In the genomic region with DNA sequence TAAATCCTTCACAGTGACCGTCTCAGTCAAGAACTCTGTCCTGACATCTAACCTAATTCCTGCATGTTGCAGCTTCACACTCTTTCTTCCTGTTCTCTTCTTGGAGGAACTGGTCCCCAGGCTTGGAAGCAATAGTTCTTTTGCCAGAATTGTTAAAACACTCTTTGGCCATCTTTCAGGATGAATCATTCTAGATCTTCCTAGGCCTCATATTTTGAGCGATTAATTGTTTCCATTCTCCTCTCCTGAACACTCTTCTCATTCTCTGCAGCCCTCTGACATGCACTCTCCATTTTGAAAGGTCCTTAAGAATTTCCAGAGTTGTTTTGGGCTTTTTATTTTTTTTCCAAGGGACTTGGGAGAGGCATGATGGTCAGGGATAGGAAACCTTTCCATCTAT, we compare ENCODE assay signal across 30 cellular contexts.
DNase-seq lines count a peak whose midpoint lies in the region; ATAC-seq and TF ChIP-seq lines count a peak whose summit lies in the region.
"Had no signal": no experiment of that assay in that cellular context is flagged by ENCODE, and none has a peak within 500 bp of the region (broad histone marks: within the 10 kb centered on the region; RNA-seq: fewer than 3 reads in every experiment).

No MANE protein-coding gene starts in this region.

- ATAC-seq in stimulated activated memory B cell treated with anti-CD40 and anti-IgM and Interleukin-4, amounts not matched to agents 10 μg/mL and 1 μg/mL and 100 μg/mL, for 72 hours: no peak
- ATAC-seq in HG03469 (IDR thresholded peaks at IDR 0.05; ENCODE audit: unreplicated experiment) (no peak), left lobe of liver (no peak)
- ATAC-seq: A549; activated CD8-positive, alpha-beta memory T cell treated with anti-CD3 and anti-CD28 coated beads, Interleukin-2, amount 10 ng/mL, durations not matched to agents 7 days and 5 days; activated T-cell treated with anti-CD3 and anti-CD28 coated beads, Interleukin-2, amount 50 U/mL, for 72 hours; left colon had no signal

- no peak overlapping the region for H4K8ac ChIP-seq in mesenchymal stem cell (ENCODE audit: low read length)

- peaks cover 23% of the 10 kb centered on the region for H3F3A ChIP-seq in GM23248 (ENCODE audit: insufficient read depth)

- no peak overlapping the region for H3K4me3 ChIP-seq in AG09309 (ENCODE audit: control insufficient read depth, low read depth, low read length)
- H3K4me3 ChIP-seq in GM23248: no peak overlapping the region
- no peak overlapping the region for H3K4me3 ChIP-seq in cardiac fibroblast (replicated peaks in 1 of 2; ENCODE audit: low read depth in 2 of 2, low read length in 2 of 2)
- H3K4me3 ChIP-seq in mesenchymal stem cell (ENCODE audit: insufficient read depth in 1 of 2, low read depth in 1 of 2, low read length in 2 of 2): no peak overlapping the region
- H3K4me3 ChIP-seq: A549; BLaER1 treated with 17β-estradiol and CSF1 and Interleukin-3, amounts not matched to agents 10 nM and 100 nM; prostate gland; thyroid gland had no signal

- no peaks in the 10 kb centered on the region for H3K36me3 ChIP-seq in GM23248 (ENCODE audit: low read depth)
- H3K36me3 ChIP-seq in mesenchymal stem cell (ENCODE audit: control insufficient read depth in 1 of 2, insufficient read depth in 2 of 2, low read depth in 1 of 2, low read length in 2 of 2): no peaks in the 10 kb centered on the region
- H3K36me3 ChIP-seq: BLaER1 treated with 17β-estradiol and CSF1 and Interleukin-3, amounts not matched to agents 10 nM and 100 nM; brain microvascular endothelial cell; neutrophil; prostate gland; thyroid gland had no signal

- no peak overlapping the region for H2BK120ac ChIP-seq in mesenchymal stem cell (ENCODE audit: low read depth, low read length)

- no peak overlapping the region for H2BK15ac ChIP-seq in mesenchymal stem cell (ENCODE audit: low read depth, poor library complexity, severe bottlenecking)

- no peak overlapping the region for H4K91ac ChIP-seq in mesenchymal stem cell (ENCODE audit: low read length)

- no peak overlapping the region for H3K27ac Mint-ChIP-seq in stimulated activated memory B cell treated with anti-CD40 and anti-IgM and Interleukin-4, amounts not matched to agents 10 μg/mL and 1 μg/mL and 100 μg/mL, for 72 hours
- H3K27ac Mint-ChIP-seq: activated CD4-positive, alpha-beta T cell treated with anti-CD3 and anti-CD28 coated beads, Interleukin-2, amount 10 ng/mL, durations not matched to agents 7 days and 5 days; activated CD8-positive, alpha-beta memory T cell treated with anti-CD3 and anti-CD28 coated beads, Interleukin-2, amount 10 ng/mL, durations not matched to agents 7 days and 5 days; activated T-cell treated with anti-CD3 and anti-CD28 coated beads, Interleukin-2, amount 50 U/mL, for 72 hours; immature natural killer cell; stimulated activated naive CD8-positive, alpha-beta T cell treated with anti-CD3 and anti-CD28 coated beads, Interleukin-15, Interleukin-2, amounts not matched to agents 100 ng/mL and 50 ng/mL, for 24 hours had no signal

- H3K27me3 ChIP-seq in GM23248 (replicated peaks; ENCODE audit: insufficient read depth) (no peaks in the 10 kb centered on the region), mesenchymal stem cell (ENCODE audit: control insufficient read depth in 1 of 2, insufficient read depth in 1 of 2, low read length in 2 of 2) (no peaks in the 10 kb centered on the region)
- H3K27me3 ChIP-seq: BLaER1 treated with 17β-estradiol and CSF1 and Interleukin-3, amounts not matched to agents 10 nM and 100 nM; brain microvascular endothelial cell; neutrophil; thyroid gland had no signal

- H3K4me1 ChIP-seq in GM23248 (ENCODE audit: insufficient read depth) (peaks cover 12% of the 10 kb centered on the region), mesenchymal stem cell (ENCODE audit: control insufficient read depth, insufficient read depth, low read depth, low read length) (no peaks in the 10 kb centered on the region)
- H3K4me1 ChIP-seq: A549; BLaER1 treated with 17β-estradiol and CSF1 and Interleukin-3, amounts not matched to agents 10 nM and 100 nM; prostate gland; thyroid gland had no signal

- H3K9me3 Mint-ChIP-seq in stimulated activated memory B cell treated with anti-CD40 and anti-IgM and Interleukin-4, amounts not matched to agents 10 μg/mL and 1 μg/mL and 100 μg/mL, for 72 hours: no peaks in the 10 kb centered on the region
- H3K9me3 Mint-ChIP-seq: activated CD4-positive, alpha-beta T cell treated with anti-CD3 and anti-CD28 coated beads, Interleukin-2, amount 10 ng/mL, durations not matched to agents 7 days and 5 days; activated T-cell treated with anti-CD3 and anti-CD28 coated beads, Interleukin-2, amount 50 U/mL, for 72 hours; stimulated activated naive CD8-positive, alpha-beta T cell treated with anti-CD3 and anti-CD28 coated beads, Interleukin-15, Interleukin-2, amounts not matched to agents 100 ng/mL and 50 ng/mL, for 24 hours had no signal

- H3K27ac ChIP-seq in GM23248 (peak overlapping the region; percentile 53), mesenchymal stem cell (ENCODE audit: low read length, poor library complexity, severe bottlenecking) (no peak overlapping the region)
- H3K27ac ChIP-seq: A549; BLaER1 treated with 17β-estradiol and CSF1 and Interleukin-3, amounts not matched to agents 10 nM and 100 nM; brain microvascular endothelial cell; neutrophil; prostate gland; thyroid gland had no signal

- H2BK5ac ChIP-seq in mesenchymal stem cell (ENCODE audit: low read depth, low read length, poor library complexity, severe bottlenecking): no peak overlapping the region

- no peaks in the 10 kb centered on the region for H3K9me2 ChIP-seq in GM23248 (ENCODE audit: insufficient read depth)

- DNase-seq in AG09309 (ENCODE audit: low read depth) (peak; percentile 45), GM23248 (peak; percentile 80), cardiac fibroblast (ENCODE audit: low read depth in 2 of 2) (peak; percentile 7 to 19), mesenchymal stem cell (no peak), GM19240 (ENCODE audit: insufficient read length, low spot score) (no peak), left lobe of liver (ENCODE audit: low spot score) (no peak)
- DNase-seq: activated CD4-positive, alpha-beta T cell treated with anti-CD3 and anti-CD28 coated beads, Interleukin-2, amount 10 ng/mL, durations not matched to agents 7 days and 5 days; activated CD8-positive, alpha-beta memory T cell treated with anti-CD3 and anti-CD28 coated beads, Interleukin-2, amount 10 ng/mL, durations not matched to agents 7 days and 5 days; activated naive CD4-positive, alpha-beta T cell; activated T-cell treated with anti-CD3 and anti-CD28 coated beads, Interleukin-2, amount 50 U/mL, for 72 hours; brain microvascular endothelial cell; DMS53; GDM1; GOT3; hypothalamus; immature natural killer cell; left colon; NCI-H1092 treated with DMSO at 0.1 percent for 48 hours; NCI-H1930; NCI-H524 treated with DMSO at 0.1 percent for 48 hours; SHP77; T1000; thyroid gland had no signal

- H2BK12ac ChIP-seq in mesenchymal stem cell (ENCODE audit: low read length in 2 of 2): no peak overlapping the region

- 0 to 5% methylated on average over 2 of the region's 2 CpGs for WGBS in GM23248 (ENCODE audit: low coverage in 1 of 2, low lambda C conversion rate in 2 of 2, missing lambda C conversion rate in 2 of 2), 2 experiments
- 92% methylated on average over 2 of the region's 2 CpGs for WGBS in mesenchymal stem cell

- no peaks in the 10 kb centered on the region for H3K4me1 Mint-ChIP-seq in stimulated activated memory B cell treated with anti-CD40 and anti-IgM and Interleukin-4, amounts not matched to agents 10 μg/mL and 1 μg/mL and 100 μg/mL, for 72 hours
- H3K4me1 Mint-ChIP-seq: activated CD4-positive, alpha-beta T cell treated with anti-CD3 and anti-CD28 coated beads, Interleukin-2, amount 10 ng/mL, durations not matched to agents 7 days and 5 days; activated CD8-positive, alpha-beta memory T cell treated with anti-CD3 and anti-CD28 coated beads, Interleukin-2, amount 10 ng/mL, durations not matched to agents 7 days and 5 days had no signal

- H3K23ac ChIP-seq in mesenchymal stem cell (ENCODE audit: low read length in 2 of 2): no peak overlapping the region

- no peak overlapping the region for H3K14ac ChIP-seq in mesenchymal stem cell (ENCODE audit: low read length in 2 of 2)

- no peaks in the 10 kb centered on the region for H3K79me2 ChIP-seq in GM23248 (ENCODE audit: insufficient read depth)

- H3K36me3 Mint-ChIP-seq in stimulated activated memory B cell treated with anti-CD40 and anti-IgM and Interleukin-4, amounts not matched to agents 10 μg/mL and 1 μg/mL and 100 μg/mL, for 72 hours: no peaks in the 10 kb centered on the region
- H3K36me3 Mint-ChIP-seq: activated CD8-positive, alpha-beta memory T cell treated with anti-CD3 and anti-CD28 coated beads, Interleukin-2, amount 10 ng/mL, durations not matched to agents 7 days and 5 days had no signal

- H3K9ac ChIP-seq in GM23248: 0 out of 2 replicates have a peak overlapping the region, but pooled peaks have one; percentile 26
- H3K9ac ChIP-seq in mesenchymal stem cell (ENCODE audit: low read length): peak overlapping the region; percentile 41
- H3K9ac ChIP-seq: BLaER1 treated with 17β-estradiol and CSF1 and Interleukin-3, amounts not matched to agents 10 nM and 100 nM had no signal

- no peaks in the 10 kb centered on the region for H3K79me1 ChIP-seq in mesenchymal stem cell (replicated peaks; ENCODE audit: low read length, poor library complexity, severe bottlenecking)

- H2AFZ ChIP-seq in GM23248 (peak overlapping the region; percentile 62), mesenchymal stem cell (ENCODE audit: low read depth, low read length) (no peak overlapping the region)

- no peaks in the 10 kb centered on the region for H3K27me3 Mint-ChIP-seq in stimulated activated memory B cell treated with anti-CD40 and anti-IgM and Interleukin-4, amounts not matched to agents 10 μg/mL and 1 μg/mL and 100 μg/mL, for 72 hours
- H3K27me3 Mint-ChIP-seq: stimulated activated naive CD8-positive, alpha-beta T cell treated with anti-CD3 and anti-CD28 coated beads, Interleukin-15, Interleukin-2, amounts not matched to agents 100 ng/mL and 50 ng/mL, for 24 hours had no signal

- peak overlapping the region; percentile 49 for H3K4me2 ChIP-seq in GM23248 (ENCODE audit: unreplicated experiment)
- no peak overlapping the region for H3K4me2 ChIP-seq in mesenchymal stem cell (ENCODE audit: low read length, poor library complexity, severe bottlenecking)
- H3K4me2 ChIP-seq: A549; BLaER1 treated with 17β-estradiol and CSF1 and Interleukin-3, amounts not matched to agents 10 nM and 100 nM had no signal

- in situ Hi-C loops in GM23248 (cut with MboI): loop anchor here (10.0 to 25.0 kb wide), 2 partner anchors 448 to 791 kb away; no protein-coding TSS in a partner anchor

- no peak overlapping the region for H3K4me3 Mint-ChIP-seq in stimulated activated memory B cell treated with anti-CD40 and anti-IgM and Interleukin-4, amounts not matched to agents 10 μg/mL and 1 μg/mL and 100 μg/mL, for 72 hours
- H3K4me3 Mint-ChIP-seq: activated CD4-positive, alpha-beta T cell treated with anti-CD3 and anti-CD28 coated beads, Interleukin-2, amount 10 ng/mL, durations not matched to agents 7 days and 5 days; activated CD8-positive, alpha-beta memory T cell treated with anti-CD3 and anti-CD28 coated beads, Interleukin-2, amount 10 ng/mL, durations not matched to agents 7 days and 5 days; activated T-cell treated with anti-CD3 and anti-CD28 coated beads, Interleukin-2, amount 50 U/mL, for 72 hours; immature natural killer cell; stimulated activated naive CD8-positive, alpha-beta T cell treated with anti-CD3 and anti-CD28 coated beads, Interleukin-15, Interleukin-2, amounts not matched to agents 100 ng/mL and 50 ng/mL, for 24 hours had no signal

- no peaks in the 10 kb centered on the region for H4K20me1 ChIP-seq in GM23248 (ENCODE audit: insufficient read depth)
- H4K20me1 ChIP-seq: BLaER1 treated with 17β-estradiol and CSF1 and Interleukin-3, amounts not matched to agents 10 nM and 100 nM had no signal

- TF ChIP-seq CTCF in AG09309 (IDR thresholded peaks at IDR 0.05; ENCODE audit: control insufficient read depth, insufficient read depth, low read depth, low read length, missing control alignments) (no peak), cardiac fibroblast (IDR thresholded peaks at IDR 0.05; ENCODE audit: low read depth, low read length) (no peak)

- H3K4ac ChIP-seq in mesenchymal stem cell (ENCODE audit: low read depth in 1 of 2, low read length in 2 of 2): no peak overlapping the region

- H2AK5ac ChIP-seq in mesenchymal stem cell (ENCODE audit: low read length, severe bottlenecking): no peak overlapping the region

- H3K18ac ChIP-seq in mesenchymal stem cell (ENCODE audit: low read depth in 1 of 2, low read length in 2 of 2): no peak overlapping the region

- no peaks in the 10 kb centered on the region for H3K9me3 ChIP-seq in GM23248 (ENCODE audit: low read depth)
- H3K9me3 ChIP-seq in mesenchymal stem cell (ENCODE audit: control insufficient read depth, low read length): no peaks in the 10 kb centered on the region
- H3K9me3 ChIP-seq: A549, neutrophil, prostate gland, thyroid gland had no signal

Comparison
In these comparisons a context has a peak if more than half of its experiments do, and no peak if none do; other contexts are left out.
1. DNase-seq: peak in AG09309 (single experiment), GM23248 (single experiment) and cardiac fibroblast (2 of 2); none in mesenchymal stem cell (single experiment), GM19240 (single experiment) and left lobe of liver (single experiment).